Comparison of ENCODE assay signal across 9 cellular contexts in genomic region chr2:172096661-172097547, GRCh38. TPM values are rescaled to one million over a fixed set of nuclear protein-coding genes. Genes with fewer than 3 reads are reported as not detected.
DNase-seq lines count a peak whose midpoint lies in the region; ATAC-seq and TF ChIP-seq lines count a peak whose summit lies in the region.
"Had no signal": no experiment of that assay in that cellular context is flagged by ENCODE, and none has a peak within 500 bp of the region (broad histone marks: within the 10 kb centered on the region; RNA-seq: fewer than 3 reads in every experiment).

No MANE protein-coding gene starts in this region.

- H3K36me3 Mint-ChIP-seq in natural killer cell: no peaks in the 10 kb centered on the region

- H3K27ac ChIP-seq in AG04450 (ENCODE audit: low read depth, low read length): peak overlapping the region; percentile 81
- peak overlapping the region in 26 of 59 donors; percentile 3 to 59 (median 28) for H3K27ac ChIP-seq in dorsolateral prefrontal cortex

- ATAC-seq in natural killer cell: no peak
- ATAC-seq in HG03442 (IDR thresholded peaks at IDR 0.05; ENCODE audit: unreplicated experiment): no peak

- no peaks in the 10 kb centered on the region for H3K9me3 Mint-ChIP-seq in natural killer cell

- DNase-seq in AG04450 (ENCODE audit: low read depth, low spot score) (no peak), GM04504 (ENCODE audit: low read depth) (peak; percentile 88), OCI-M1 (lab: John Stamatoyannopoulos, UW) (peak; percentile 29), dorsolateral prefrontal cortex (peak in 1 of 10 donors; percentile 27), natural killer cell (no peak)
- no peak for DNase-seq in activated CD4-positive, alpha-beta T cell treated with anti-CD3 and anti-CD28 coated beads for 1 hour
- DNase-seq in stimulated activated naive CD4-positive, alpha-beta T cell treated with Interleukin-2 at 50 U/mL for 16 hours (lab: John Stamatoyannopoulos, UW): no peak

- H3K4me3 ChIP-seq in AG04450 (ENCODE audit: low read depth, low read length): peak overlapping the region; percentile 48
- H3K4me3 ChIP-seq in dorsolateral prefrontal cortex: peak overlapping the region in 56 of 59 donors; percentile 1 to 73 (median 40)

- peak overlapping the region; percentile 73 for H3K4me3 Mint-ChIP-seq in natural killer cell

- POLR2A ChIA-PET in AG04450 (lab: Yijun Ruan, JAX): interaction anchor here (1.4 to 5.1 kb wide), 2 partner anchors 10 to 12 kb away, joined by 6 to 24 read pairs; partner anchors contain the start of gene DLX1

- no peak for TF ChIP-seq CTCF in AG04450 (IDR thresholded peaks at IDR 0.05; ENCODE audit: low read depth, low read length)
- no peak for TF ChIP-seq CTCF in dorsolateral prefrontal cortex (IDR thresholded peaks at IDR 0.05 in 54 of 56, conservative IDR thresholded peaks at IDR 0.05 in 2 of 56; ENCODE audit: low read depth in 1 of 56, partially characterized antibody in 56 of 56)
- no peak for TF ChIP-seq CTCF in natural killer cell (IDR thresholded peaks at IDR 0.05)

- CTCF ChIA-PET in AG04450 (lab: Charles Lee): interaction anchor here (1.2 kb wide), 1 partner anchor 9 kb away, joined by 3 read pairs; no protein-coding TSS in a partner anchor

- H3K27me3 ChIP-seq in AG04450 (ENCODE audit: control insufficient read depth, insufficient read depth, low read length) (peaks cover 26% of the 10 kb centered on the region), dorsolateral prefrontal cortex (peaks cover 27 to 100% (median 100%) of the 10 kb centered on the region in 45 donors)

- H3K27ac Mint-ChIP-seq in natural killer cell: peak overlapping the region; percentile 46 to 84

- peaks cover 48 to 62% of the 10 kb centered on the region in 2 donors for H3K4me1 Mint-ChIP-seq in natural killer cell

- peaks cover 59 to 63% of the 10 kb centered on the region in 2 donors for H3K27me3 Mint-ChIP-seq in natural killer cell (ENCODE audit: low read depth in 2 of 2)

- intact Hi-C loops in dorsolateral prefrontal cortex (cut with DNase I) (loop anchor here in 1 of 2 donors (5.0 kb wide), 1 partner anchor 95 kb away; no protein-coding TSS in a partner anchor), natural killer cell (cut with micrococcal nuclease) (no loop called here)

- no peaks in the 10 kb centered on the region; the same call in 1 of the 2 replicates for H3K9me3 ChIP-seq in AG04450 (ENCODE audit: control insufficient read depth, insufficient read depth, low read length)

RNA-seq across cellular contexts. Expression of gene DLX2, which starts 5.8 kb away (rescaled TPM):
- 0.10 and 0.24 TPM in 2 replicates for polyA plus RNA-seq in AG04450 (2011; rRNA removed)
- polyA minus RNA-seq in AG04450 (2011; rRNA and poly(A)+ RNA removed): 0.09 TPM in 1 of 2 replicates, not detected in the other
- total RNA-seq in dorsolateral prefrontal cortex: 1 to 10 TPM in 111 of 120 experiments, under 1 TPM in 9; 0.39 to 4.2 (median 1.8) TPM
- total RNA-seq in natural killer cell: under 1 TPM; 0.55 to 0.84 (median 0.78) TPM
- total RNA-seq: liver had no signal
- polyA plus RNA-seq: liver had no signal

RNA-seq across cellular contexts. Expression of gene DLX1, which starts 11.6 kb away (rescaled TPM):
- polyA plus RNA-seq in AG04450 (2011; rRNA removed): 1.9 and 2.2 TPM in 2 replicates
- 1.4 and 1.5 TPM in 2 replicates for polyA minus RNA-seq in AG04450 (2011; rRNA and poly(A)+ RNA removed)
- total RNA-seq in dorsolateral prefrontal cortex (10 to 100 TPM in 53 of 120 experiments, 1 to 10 TPM in 67; 1.5 to 24.3 (median 9.6) TPM), natural killer cell (not detected)
- total RNA-seq: liver had no signal
- polyA plus RNA-seq: liver had no signal

Comparison
In these comparisons a context has a peak if more than half of its experiments do, and no peak if none do; other contexts are left out.
1. DNase-seq: peak in GM04504 (single experiment) and OCI-M1 (single experiment); none in AG04450 (single experiment), natural killer cell (single experiment), activated CD4-positive, alpha-beta T cell treated with anti-CD3 and anti-CD28 coated beads for 1 hour (single experiment) and stimulated activated naive CD4-positive, alpha-beta T cell treated with Interleukin-2 at 50 U/mL for 16 hours (single experiment).